1 cellular context compared by ENCODE assay signal in genomic region chr2:223788826-223789225, GRCh38.
TF ChIP-seq lines count a peak whose summit lies in the region.

No MANE protein-coding gene starts in this region.

TF ChIP-seq in HepG2, 621 proteins besides CTCF, POLR2A, EP300 and RAD21 (continued from another document):
- TF ChIP-seq, protein P1, sequence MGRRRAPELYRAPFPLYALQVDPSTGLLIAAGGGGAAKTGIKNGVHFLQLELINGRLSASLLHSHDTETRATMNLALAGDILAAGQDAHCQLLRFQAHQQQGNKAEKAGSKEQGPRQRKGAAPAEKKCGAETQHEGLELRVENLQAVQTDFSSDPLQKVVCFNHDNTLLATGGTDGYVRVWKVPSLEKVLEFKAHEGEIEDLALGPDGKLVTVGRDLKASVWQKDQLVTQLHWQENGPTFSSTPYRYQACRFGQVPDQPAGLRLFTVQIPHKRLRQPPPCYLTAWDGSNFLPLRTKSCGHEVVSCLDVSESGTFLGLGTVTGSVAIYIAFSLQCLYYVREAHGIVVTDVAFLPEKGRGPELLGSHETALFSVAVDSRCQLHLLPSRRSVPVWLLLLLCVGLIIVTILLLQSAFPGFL (CRISPR knock-in tag; IDR thresholded peaks at IDR 0.05) = no peak
- TF ChIP-seq CCAR2 (optimal IDR thresholded peaks at IDR 0.05; ENCODE audit: low read depth, low read length) (no peak), IKZF5 (CRISPR knock-in tag; IDR thresholded peaks at IDR 0.05) (no peak), PAF1 (CRISPR knock-in tag; IDR thresholded peaks at IDR 0.05) (no peak), TCF12 (IDR thresholded peaks at IDR 0.05) (no peak), TCF12 (CRISPR knock-in tag; IDR thresholded peaks at IDR 0.05) (no peak), KDM5A (IDR thresholded peaks at IDR 0.05; ENCODE audit: borderline replicate concordance, low read length) (no peak), POLR2G (IDR thresholded peaks at IDR 0.05; ENCODE audit: low read depth, low read length) (no peak), MAFK (conservative IDR thresholded peaks at IDR 0.05 in 1 of 2, IDR thresholded peaks at IDR 0.05 in 1 of 2; ENCODE audit: low read length in 2 of 2) (peak; percentile 48 to 64)
- TF ChIP-seq, protein P2, sequence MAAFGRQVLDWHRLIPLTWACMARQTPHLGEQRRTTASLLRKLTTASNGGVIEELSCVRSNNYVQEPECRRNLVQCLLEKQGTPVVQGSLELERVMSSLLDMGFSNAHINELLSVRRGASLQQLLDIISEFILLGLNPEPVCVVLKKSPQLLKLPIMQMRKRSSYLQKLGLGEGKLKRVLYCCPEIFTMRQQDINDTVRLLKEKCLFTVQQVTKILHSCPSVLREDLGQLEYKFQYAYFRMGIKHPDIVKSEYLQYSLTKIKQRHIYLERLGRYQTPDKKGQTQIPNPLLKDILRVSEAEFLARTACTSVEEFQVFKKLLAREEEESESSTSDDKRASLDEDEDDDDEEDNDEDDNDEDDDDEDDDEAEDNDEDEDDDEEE (CRISPR knock-in tag; IDR thresholded peaks at IDR 0.05) = no peak
- TF ChIP-seq, protein P3, sequence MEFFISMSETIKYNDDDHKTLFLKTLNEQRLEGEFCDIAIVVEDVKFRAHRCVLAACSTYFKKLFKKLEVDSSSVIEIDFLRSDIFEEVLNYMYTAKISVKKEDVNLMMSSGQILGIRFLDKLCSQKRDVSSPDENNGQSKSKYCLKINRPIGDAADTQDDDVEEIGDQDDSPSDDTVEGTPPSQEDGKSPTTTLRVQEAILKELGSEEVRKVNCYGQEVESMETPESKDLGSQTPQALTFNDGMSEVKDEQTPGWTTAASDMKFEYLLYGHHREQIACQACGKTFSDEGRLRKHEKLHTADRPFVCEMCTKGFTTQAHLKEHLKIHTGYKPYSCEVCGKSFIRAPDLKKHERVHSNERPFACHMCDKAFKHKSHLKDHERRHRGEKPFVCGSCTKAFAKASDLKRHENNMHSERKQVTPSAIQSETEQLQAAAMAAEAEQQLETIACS (CRISPR knock-in tag; IDR thresholded peaks at IDR 0.05) = no peak
